ENCODE assay signal across 8 cellular contexts in the genomic region with DNA sequence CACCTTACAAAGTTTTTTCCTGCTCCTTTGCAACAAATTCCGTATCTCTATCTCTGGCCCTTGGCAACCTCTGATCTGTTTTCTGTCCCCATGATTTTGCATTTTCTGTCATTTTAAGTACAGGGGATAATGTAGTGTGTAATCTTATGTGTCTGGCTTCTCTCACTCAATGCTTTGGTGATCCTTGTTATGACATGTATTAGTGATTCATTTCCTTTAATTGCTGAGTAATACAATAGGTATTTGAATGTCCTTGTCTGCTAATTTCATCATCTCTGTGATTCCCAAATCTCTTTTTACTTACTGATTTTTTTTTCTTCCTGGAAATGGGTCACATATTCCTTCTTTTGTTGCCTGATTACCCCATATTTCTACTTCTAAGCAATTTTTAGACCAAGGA.
A peak's percentile ranks its signal among the peaks of the same experiment; 100 is the strongest.
DNase-seq lines count a peak whose midpoint lies in the region; FAIRE-seq and TF ChIP-seq lines count a peak whose summit lies in the region.
"Not testable (repeated sequence)": the region's sequence is repeated elsewhere in the genome, so short reads cannot be mapped to it uniquely, and the experiment has no call there.

No MANE protein-coding gene starts in this region.

- H3K4me3 ChIP-seq in astrocyte (ENCODE audit: insufficient read depth, low read depth, low read length); H1 (ENCODE audit: extremely low read depth in 1 of 4, insufficient read depth in 2 of 4, low read depth in 3 of 4, low read length in 4 of 4); fibroblast of the aortic adventitia (ENCODE audit: low read depth, low read length); smooth muscle cell: not testable (repeated sequence)

- not testable (repeated sequence) for H3K9me3 Mint-ChIP-seq in astrocyte (ENCODE audit: unreplicated experiment)

- H3K4me2 ChIP-seq in astrocyte (ENCODE audit: low read length) (peak overlapping the region; percentile 18), smooth muscle cell (peak overlapping the region; percentile 64)
- not testable (repeated sequence) for H3K4me2 ChIP-seq in H1 (ENCODE audit: insufficient read depth in 1 of 2, low read depth in 2 of 2, low read length in 2 of 2)

- H4K20me1 ChIP-seq in astrocyte (ENCODE audit: insufficient read depth, low read length); H1 (replicated peaks in 1 of 2; ENCODE audit: control insufficient read depth in 1 of 2, insufficient read depth in 2 of 2, low read length in 2 of 2); smooth muscle cell (ENCODE audit: low read depth): not testable (repeated sequence)

- not testable (repeated sequence) for H3K23me2 ChIP-seq in H1 (ENCODE audit: low read depth, low read length)

- not testable (repeated sequence) for H4K5ac ChIP-seq in H1 (ENCODE audit: insufficient read length, low read depth, low read length)

- TF ChIP-seq EP300 in H1 (IDR thresholded peaks at IDR 0.05; ENCODE audit: borderline replicate concordance in 1 of 2, low read depth in 2 of 2, low read length in 2 of 2) = not testable (repeated sequence)

- not testable (repeated sequence) for H2BK5ac ChIP-seq in H1 (ENCODE audit: low read depth, low read length)

- H3K56ac ChIP-seq in H1 (replicated peaks; ENCODE audit: insufficient read length, low read depth, low read length) = not testable (repeated sequence)

- DNase-seq in AG08396 (ENCODE audit: low spot score) (peak; percentile 1), HCEC 1CT (peak; percentile 61), NCI-H460 (ENCODE audit: extremely low read depth, low read depth) (peak; percentile 5), astrocyte (ENCODE audit: low read depth) (peak; percentile 57), fibroblast of the aortic adventitia (ENCODE audit: low read depth) (peak; percentile 76), kidney tubule cell (ENCODE audit: low spot score) (peak; percentile 77)
- DNase-seq in H1 (ENCODE audit: low read depth in 1 of 2, low spot score in 2 of 2); smooth muscle cell (lab: John Stamatoyannopoulos, UW; ENCODE audit: unreplicated experiment): not testable (repeated sequence)

- not testable (repeated sequence) for H3K27ac ChIP-seq in astrocyte (ENCODE audit: low read depth, low read length); H1 (ENCODE audit: low read depth, low read length)
- H3K27ac ChIP-seq in smooth muscle cell (ENCODE audit: low read depth) = peak overlapping the region; percentile 85

- not testable (repeated sequence) for H3K4me3 Mint-ChIP-seq in astrocyte (ENCODE audit: unreplicated experiment)

- H4K8ac ChIP-seq in H1 (ENCODE audit: extremely low read depth, insufficient read depth, low read length) = not testable (repeated sequence)

- not testable (repeated sequence) for H3K9ac ChIP-seq in astrocyte (ENCODE audit: low read length); H1 (replicated peaks in 1 of 4; ENCODE audit: extremely low read depth in 1 of 4, low read depth in 3 of 4, low read length in 3 of 4); smooth muscle cell (ENCODE audit: low read depth)

- H3K36me3 Mint-ChIP-seq in astrocyte (ENCODE audit: low read depth, unreplicated experiment) = not testable (repeated sequence)

- H3K79me1 ChIP-seq in H1 (ENCODE audit: low read depth, low read length) = not testable (repeated sequence)

- not testable (repeated sequence) for H2BK12ac ChIP-seq in H1 (ENCODE audit: low read depth, low read length)

- not testable (repeated sequence) for H2BK20ac ChIP-seq in H1 (ENCODE audit: low read length)

- not testable (repeated sequence) for H3F3A ChIP-seq in smooth muscle cell (ENCODE audit: low read depth)

- H2AFZ ChIP-seq in astrocyte (ENCODE audit: low read depth, low read length) = peak overlapping the region; percentile 7
- H2AFZ ChIP-seq in H1 (ENCODE audit: low read length); smooth muscle cell (ENCODE audit: low read depth): not testable (repeated sequence)

- CTCF ChIA-PET in H1 (lab: Charles Lee; ENCODE audit: partially characterized antibody) = not testable (repeated sequence)

- H3K9me3 ChIP-seq in astrocyte (ENCODE audit: insufficient read depth, low read depth, low read length); H1 (ENCODE audit: insufficient read depth in 2 of 2, low read depth in 1 of 2, low read length in 1 of 2); smooth muscle cell (replicated peaks; ENCODE audit: low read depth): not testable (repeated sequence)

- not testable (repeated sequence) for H3K14ac ChIP-seq in H1 (ENCODE audit: insufficient read length)

- peaks cover 11% of the 10 kb centered on the region for H3K4me1 Mint-ChIP-seq in astrocyte (ENCODE audit: low read depth, unreplicated experiment)

- H3K18ac ChIP-seq in H1 (ENCODE audit: extremely low read depth, low read length) = not testable (repeated sequence)

- not testable (repeated sequence) for H4K91ac ChIP-seq in H1 (replicated peaks; ENCODE audit: insufficient read length, low read length)

- H2BK15ac ChIP-seq in H1 (ENCODE audit: low read length) = not testable (repeated sequence)

- not testable (repeated sequence) for H3K27me3 ChIP-seq in astrocyte (ENCODE audit: insufficient read depth, low read length); H1 (replicated peaks in 1 of 4; ENCODE audit: control insufficient read depth in 3 of 4, extremely low read depth in 1 of 4, insufficient read depth in 3 of 4, low read length in 3 of 4); smooth muscle cell (ENCODE audit: low read depth)

- not testable (repeated sequence) for TF ChIP-seq CTCF in astrocyte (IDR thresholded peaks at IDR 0.05; ENCODE audit: insufficient read depth, low read depth, low read length); H1 (IDR thresholded peaks at IDR 0.05; ENCODE audit: control extremely low read depth in 1 of 3, insufficient read depth in 1 of 3, low read depth in 1 of 3, low read length in 3 of 3); fibroblast of the aortic adventitia (IDR thresholded peaks at IDR 0.05; ENCODE audit: insufficient read depth, low read length); smooth muscle cell (IDR thresholded peaks at IDR 0.05; ENCODE audit: borderline replicate concordance, insufficient read depth, poor library complexity, severe bottlenecking)

- H3K23ac ChIP-seq in H1 (ENCODE audit: insufficient read length) = not testable (repeated sequence)

- not testable (repeated sequence) for H3K4ac ChIP-seq in H1 (replicated peaks; ENCODE audit: insufficient read length, low read depth, low read length)

- 100% methylated on average over 1 of the region's 1 CpG; no CpG with 5 or more reads in 1 of the 2 experiments for WGBS in H1 (ENCODE audit: extremely low coverage in 1 of 2, insufficient coverage in 1 of 2, insufficient read length in 1 of 2, insufficient replicate concordance in 2 of 2, low coverage in 1 of 2, low lambda C conversion rate in 2 of 2, missing lambda C conversion rate in 1 of 2), 2 experiments
- WGBS in smooth muscle cell (ENCODE audit: low lambda C conversion rate) = 0% methylated on average over 1 of the region's 1 CpG

- not testable (repeated sequence) for H2BK120ac ChIP-seq in H1 (replicated peaks; ENCODE audit: low read depth, low read length)

- not testable (repeated sequence) for H3K27me3 Mint-ChIP-seq in astrocyte (ENCODE audit: low read depth, unreplicated experiment)

- not testable (repeated sequence) for H3K4me1 ChIP-seq in astrocyte (ENCODE audit: insufficient read depth, low read length); H1 (replicated peaks in 1 of 4; ENCODE audit: control insufficient read depth in 3 of 4, insufficient read depth in 4 of 4, low read length in 3 of 4); smooth muscle cell (ENCODE audit: low read depth)

- H3K36me3 ChIP-seq in astrocyte (ENCODE audit: insufficient read depth, low read length); H1 (ENCODE audit: control insufficient read depth in 2 of 4, insufficient read depth in 4 of 4, low read length in 3 of 4); smooth muscle cell (ENCODE audit: low read depth): not testable (repeated sequence)

- H3K79me2 ChIP-seq in astrocyte (ENCODE audit: insufficient read depth, low read length); H1 (ENCODE audit: control insufficient read depth in 1 of 2, insufficient read depth in 2 of 2, low read length in 2 of 2); smooth muscle cell (ENCODE audit: low read depth): not testable (repeated sequence)

- POLR2A ChIA-PET in H1 (lab: Charles Lee; ENCODE audit: partially characterized antibody) = not testable (repeated sequence)

- TF ChIP-seq RAD21 in H1 (IDR thresholded peaks at IDR 0.05 in 1 of 2, conservative IDR thresholded peaks at IDR 0.05 in 1 of 2; ENCODE audit: low read depth in 2 of 2, low read length in 2 of 2) = not testable (repeated sequence)

- not testable (repeated sequence) for TF ChIP-seq POLR2A in H1 (IDR thresholded peaks at IDR 0.05; ENCODE audit: control extremely low read depth in 1 of 2, low read depth in 2 of 2, low read length in 2 of 2)

- peak overlapping the region; percentile 98 for H3K27ac Mint-ChIP-seq in astrocyte (ENCODE audit: unreplicated experiment)

- FAIRE-seq in astrocyte (lab: Jason Lieb, UNC) (peak; percentile 34), H1 (lab: Jason Lieb, UNC) (peak; percentile 58)

- not testable (repeated sequence) for H2AK5ac ChIP-seq in H1 (ENCODE audit: low read depth, low read length)
